Comparison of ENCODE assay signal across 12 cellular contexts in the genomic region with DNA sequence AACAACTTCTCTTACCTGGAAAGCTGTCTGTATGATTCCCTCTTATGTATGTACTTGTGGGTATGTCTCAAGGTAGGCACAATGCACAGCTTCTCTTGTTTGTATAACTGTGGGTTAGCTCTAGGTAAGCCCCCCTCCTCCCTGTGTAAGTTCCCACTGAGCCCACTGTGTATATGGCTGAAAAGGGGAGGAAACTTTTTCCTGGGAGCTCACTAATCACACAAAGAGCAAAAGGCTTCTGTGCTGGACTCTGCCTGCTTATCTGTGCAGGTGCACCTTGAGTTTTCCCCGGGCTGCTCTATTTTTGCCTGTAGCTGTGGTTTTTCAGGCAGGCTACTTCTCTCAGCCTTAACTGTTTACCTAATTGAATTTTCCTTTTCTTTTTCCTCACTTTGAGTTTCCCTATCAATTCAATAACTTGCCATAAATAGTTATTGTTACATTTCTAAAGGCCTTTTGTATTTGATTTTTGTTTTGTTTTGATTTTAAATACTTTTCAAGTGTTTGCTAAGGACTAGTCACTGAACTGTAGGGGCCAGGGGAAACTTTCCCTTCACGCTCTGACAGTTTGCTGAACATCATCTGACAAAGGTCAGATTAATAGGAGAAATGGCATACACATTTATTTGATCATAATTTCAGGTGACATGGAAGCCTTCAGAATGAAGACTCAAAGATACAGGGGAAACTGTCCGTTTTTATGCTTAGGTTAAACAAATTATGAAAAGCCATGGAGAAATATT.
DNase-seq lines count a peak whose midpoint lies in the region; ATAC-seq and TF ChIP-seq lines count a peak whose summit lies in the region.
"Had no signal": no experiment of that assay in that cellular context is flagged by ENCODE, and none has a peak within 500 bp of the region (broad histone marks: within the 10 kb centered on the region; RNA-seq: fewer than 3 reads in every experiment).

No MANE protein-coding gene starts in this region.

- no peaks in the 10 kb centered on the region for H3K9me3 ChIP-seq in sigmoid colon

- H3K4me3 ChIP-seq in sigmoid colon, result no peak overlapping the region

- in situ Hi-C loops in G401 (cut with HindIII; ENCODE audit: low sequenced_read_pairs), result no loop called here

- H3K27ac ChIP-seq in sigmoid colon, result no peak overlapping the region
- H3K27ac ChIP-seq: 22Rv1 had no signal

- no peaks in the 10 kb centered on the region for H3K36me3 ChIP-seq in sigmoid colon

- DNase-seq in DMS53 (lab: John Stamatoyannopoulos, UW) (peak; percentile 64), DMS53 treated with DMSO at 0.1 percent for 48 hours (lab: John Stamatoyannopoulos, UW; ENCODE audit: unreplicated experiment) (no peak), OCI-M1 (lab: John Stamatoyannopoulos, UW) (peak; percentile 89), renal cortical epithelial cell (ENCODE audit: low read depth) (peak; percentile 31), G401 (ENCODE audit: low spot score) (no peak), sigmoid colon (no peak)
- no peak for DNase-seq in activated T-cell treated with anti-CD3 and anti-CD28 coated beads, Interleukin-2, amount 50 U/mL, for 1 hour
- DNase-seq: DND-41, NCI-H187 treated with DMSO at 0.1 percent for 48 hours, T-helper 9 cell had no signal

- no peaks in the 10 kb centered on the region for H3K27me3 ChIP-seq in sigmoid colon

- no peak for TF ChIP-seq CTCF in sigmoid colon (IDR thresholded peaks at IDR 0.05)

- WGBS in sigmoid colon, 2 donors, result 26 to 49% methylated on average over 3 of the region's 3 CpGs

- TF ChIP-seq POLR2A in sigmoid colon (IDR thresholded peaks at IDR 0.05), result no peak

- TF ChIP-seq EP300 in sigmoid colon (IDR thresholded peaks at IDR 0.05), result no peak

- H3K4me1 ChIP-seq in sigmoid colon, result no peaks in the 10 kb centered on the region

- peak; percentile 50 for ATAC-seq in HG03039 (IDR thresholded peaks at IDR 0.05; ENCODE audit: unreplicated experiment)

- intact Hi-C loops in sigmoid colon (cut with DNase I), result no loop called here

Comparison
In these comparisons a context has a peak if more than half of its experiments do, and no peak if none do; other contexts are left out.
1. DNase-seq: peak in DMS53 (single experiment), OCI-M1 (single experiment) and renal cortical epithelial cell (single experiment); none in DMS53 treated with DMSO at 0.1 percent for 48 hours (single experiment), activated T-cell treated with anti-CD3 and anti-CD28 coated beads, Interleukin-2, amount 50 U/mL, for 1 hour (single experiment), G401 (single experiment) and sigmoid colon (single experiment).